In genomic region chr6:136656121-136656520, GRCh38 we compare ENCODE assay signal across 21 cellular contexts.
"Had no signal": no experiment of that assay in that cellular context is flagged by ENCODE, and none has a peak within 500 bp of the region (broad histone marks: within the 10 kb centered on the region; RNA-seq: fewer than 3 reads in every experiment).

No MANE protein-coding gene starts in this region.

- H3K27me3 Mint-ChIP-seq: activated naive CD8-positive, alpha-beta T cell treated with anti-CD3 and anti-CD28 coated beads, Interleukin-2, amount 50 U/mL, for 24 hours; memory B cell; natural killer cell treated with Interleukin-12 subunit alpha and Interleukin-12 subunit beta and Interleukin-15 and Interleukin-18, amount 100 ng/mL, for 72 hours; T-cell had no signal

- H3K4me2 ChIP-seq: hepatocyte had no signal

- DNase-seq: activated CD4-positive, alpha-beta T cell treated with anti-CD3 and anti-CD28 coated beads for 1 hour; activated CD4-positive, alpha-beta T cell treated with anti-CD3 and anti-CD28 coated beads, Interleukin-2, amount 50 U/mL, for 4 hours; activated naive CD4-positive, alpha-beta T cell treated with anti-CD3 and anti-CD28 coated beads for 36 hours; activated naive CD8-positive, alpha-beta T cell treated with anti-CD3 and anti-CD28 coated beads, Interleukin-2, amount 50 U/mL, for 24 hours; activated T-cell treated with anti-CD3 and anti-CD28 coated beads for 4 hours; central memory CD4-positive, alpha-beta T cell; effector CD8-positive, alpha-beta T cell; esophagus squamous epithelium; gastrocnemius medialis; kidney; stimulated activated CD4-positive, alpha-beta T cell treated with anti-CD3 and anti-CD28 coated beads, Interleukin-4, amount 100 ng/mL, for 24 hours; stimulated activated naive CD4-positive, alpha-beta T cell; T-cell; T1000; uterus had no signal

- H2AFZ ChIP-seq: hepatocyte had no signal

- H3K4me1 Mint-ChIP-seq: activated naive CD8-positive, alpha-beta T cell treated with anti-CD3 and anti-CD28 coated beads, Interleukin-2, amount 50 U/mL, for 24 hours; memory B cell; T-cell had no signal

- H3K36me3 ChIP-seq: tibial nerve, uterus had no signal

- H3K27me3 ChIP-seq: esophagus squamous epithelium, gastrocnemius medialis, hepatocyte, left lung, tibial nerve, uterus had no signal

- H3K9me3 Mint-ChIP-seq: activated naive CD4-positive, alpha-beta T cell treated with anti-CD3 and anti-CD28 coated beads for 36 hours; activated naive CD8-positive, alpha-beta T cell treated with anti-CD3 and anti-CD28 coated beads, Interleukin-2, amount 50 U/mL, for 24 hours; memory B cell; natural killer cell treated with Interleukin-12 subunit alpha and Interleukin-12 subunit beta and Interleukin-15 and Interleukin-18, amount 100 ng/mL, for 72 hours; T-cell had no signal

- H3K9me3 ChIP-seq: esophagus squamous epithelium, gastrocnemius medialis, left lung, tibial nerve, uterus had no signal

- ATAC-seq: activated naive CD8-positive, alpha-beta T cell treated with anti-CD3 and anti-CD28 coated beads, Interleukin-2, amount 50 U/mL, for 24 hours; gastrocnemius medialis; natural killer cell treated with Interleukin-12 subunit alpha and Interleukin-12 subunit beta and Interleukin-15 and Interleukin-18, amount 100 ng/mL, for 72 hours; T-cell had no signal

- H3K4me1 ChIP-seq: esophagus squamous epithelium, gastrocnemius medialis, left lung, tibial nerve, uterus had no signal

- H3K4me3 Mint-ChIP-seq: activated naive CD4-positive, alpha-beta T cell treated with anti-CD3 and anti-CD28 coated beads for 36 hours; activated naive CD8-positive, alpha-beta T cell treated with anti-CD3 and anti-CD28 coated beads, Interleukin-2, amount 50 U/mL, for 24 hours; memory B cell; natural killer cell treated with Interleukin-12 subunit alpha and Interleukin-12 subunit beta and Interleukin-15 and Interleukin-18, amount 100 ng/mL, for 72 hours; T-cell had no signal

- H3K79me2 ChIP-seq: hepatocyte had no signal

- H3K27ac ChIP-seq: esophagus squamous epithelium, gastrocnemius medialis, hepatocyte, left lung, skin epidermis, tibial nerve, uterus had no signal

- H3K27ac Mint-ChIP-seq: activated naive CD4-positive, alpha-beta T cell treated with anti-CD3 and anti-CD28 coated beads for 36 hours; activated naive CD8-positive, alpha-beta T cell treated with anti-CD3 and anti-CD28 coated beads, Interleukin-2, amount 50 U/mL, for 24 hours; memory B cell; natural killer cell treated with Interleukin-12 subunit alpha and Interleukin-12 subunit beta and Interleukin-15 and Interleukin-18, amount 100 ng/mL, for 72 hours; T-cell had no signal

- H3K4me3 ChIP-seq: esophagus squamous epithelium, gastrocnemius medialis, hepatocyte, left lung, skin epidermis, tibial nerve, uterus had no signal
